Comparison of ENCODE assay signal across 22 cellular contexts in genomic region chr11:61080526-61080925, GRCh38. TPM values are rescaled to one million over a fixed set of nuclear protein-coding genes. Genes with fewer than 3 reads are reported as not detected.
DNase-seq lines count a peak whose midpoint lies in the region; ATAC-seq and TF ChIP-seq lines count a peak whose summit lies in the region.
"Had no signal": no experiment of that assay in that cellular context is flagged by ENCODE, and none has a peak within 500 bp of the region (broad histone marks: within the 10 kb centered on the region; RNA-seq: fewer than 3 reads in every experiment).

No MANE protein-coding gene starts in this region.

- H3K27ac Mint-ChIP-seq in activated naive CD4-positive, alpha-beta T cell treated with anti-CD3 and anti-CD28 coated beads, Interleukin-2, amount 10 ng/mL, durations not matched to agents 7 days and 5 days: peak overlapping the region; percentile 97
- H3K27ac Mint-ChIP-seq in activated T-helper 2 cell treated with anti-CD3 and anti-CD28 coated beads, Interferon-gamma antibody, Interleukin-2, Interleukin-4, amounts not matched to agents 10 μg/mL and 5 μg/mL and 100 μg/mL, durations not matched to agents 14 hours and 24 hours and 36 hours: peak overlapping the region; percentile 96
- H3K27ac Mint-ChIP-seq in naive thymus-derived CD8-positive, alpha-beta T cell: peak overlapping the region; percentile 90 to 99 (median 96)

- no peak for TF ChIP-seq CTCF in sigmoid colon (IDR thresholded peaks at IDR 0.05)

- peak; percentile 76 for DNase-seq in activated naive CD4-positive, alpha-beta T cell treated with anti-CD3 and anti-CD28 coated beads, Interleukin-2, amount 10 ng/mL, durations not matched to agents 7 days and 5 days
- DNase-seq in activated naive CD4-positive, alpha-beta T cell treated with Interleukin-2 at 50 U/mL for 16 hours: no peak
- peak; percentile 50 for DNase-seq in activated T-helper 2 cell treated with anti-CD3 and anti-CD28 coated beads, Interferon-gamma antibody, Interleukin-2, Interleukin-4, amounts not matched to agents 10 μg/mL and 5 μg/mL and 100 μg/mL, durations not matched to agents 14 hours and 24 hours and 36 hours (ENCODE audit: low spot score)
- peak in 7 of 10 donors; percentile 40 to 81 (median 63) for DNase-seq in naive thymus-derived CD8-positive, alpha-beta T cell
- DNase-seq in hypothalamus (lab: John Stamatoyannopoulos, UW) (no peak), dermis blood vessel endothelial cell (no peak), sigmoid colon (no peak)
- DNase-seq: ACHN, DMS53, foreskin fibroblast, lower lobe of right lung, NCI-H2171 treated with DMSO at 0.1 percent for 48 hours, NCI-H748 treated with DMSO at 0.1 percent for 48 hours, SHP77 had no signal

- peaks cover 84% of the 10 kb centered on the region for H3K4me1 Mint-ChIP-seq in activated naive CD4-positive, alpha-beta T cell treated with anti-CD3 and anti-CD28 coated beads, Interleukin-2, amount 10 ng/mL, durations not matched to agents 7 days and 5 days
- peaks cover 80% of the 10 kb centered on the region for H3K4me1 Mint-ChIP-seq in activated T-helper 2 cell treated with anti-CD3 and anti-CD28 coated beads, Interferon-gamma antibody, Interleukin-2, Interleukin-4, amounts not matched to agents 10 μg/mL and 5 μg/mL and 100 μg/mL, durations not matched to agents 14 hours and 24 hours and 36 hours (ENCODE audit: low read depth)
- H3K4me1 Mint-ChIP-seq in naive thymus-derived CD8-positive, alpha-beta T cell: peaks cover 47 to 84% (median 80%) of the 10 kb centered on the region in 4 donors

- ATAC-seq in naive thymus-derived CD8-positive, alpha-beta T cell: peak; percentile 41 to 46
- no peak for ATAC-seq in HG03442 (IDR thresholded peaks at IDR 0.05; ENCODE audit: unreplicated experiment)

- no peaks in the 10 kb centered on the region for H3K36me3 ChIP-seq in sigmoid colon
- H3K36me3 ChIP-seq: breast epithelium, lower lobe of right lung had no signal

- H3K27me3 Mint-ChIP-seq in activated naive CD4-positive, alpha-beta T cell treated with anti-CD3 and anti-CD28 coated beads, Interleukin-2, amount 10 ng/mL, durations not matched to agents 7 days and 5 days: no peaks in the 10 kb centered on the region
- no peaks in the 10 kb centered on the region for H3K27me3 Mint-ChIP-seq in activated T-helper 2 cell treated with anti-CD3 and anti-CD28 coated beads, Interferon-gamma antibody, Interleukin-2, Interleukin-4, amounts not matched to agents 10 μg/mL and 5 μg/mL and 100 μg/mL, durations not matched to agents 14 hours and 24 hours and 36 hours (ENCODE audit: low read depth)
- no peaks in the 10 kb centered on the region for H3K27me3 Mint-ChIP-seq in naive thymus-derived CD8-positive, alpha-beta T cell

- H3K4me3 ChIP-seq in sigmoid colon: no peak overlapping the region
- H3K4me3 ChIP-seq: breast epithelium, hepatocyte, lower lobe of right lung had no signal

- H3K27ac ChIP-seq in sigmoid colon: no peak overlapping the region
- H3K27ac ChIP-seq: breast epithelium, epithelial cell of prostate, hepatocyte, lower lobe of right lung had no signal

- H3K4me3 Mint-ChIP-seq in activated naive CD4-positive, alpha-beta T cell treated with anti-CD3 and anti-CD28 coated beads, Interleukin-2, amount 10 ng/mL, durations not matched to agents 7 days and 5 days: peak overlapping the region; percentile 80
- peak overlapping the region; percentile 83 for H3K4me3 Mint-ChIP-seq in activated T-helper 2 cell treated with anti-CD3 and anti-CD28 coated beads, Interferon-gamma antibody, Interleukin-2, Interleukin-4, amounts not matched to agents 10 μg/mL and 5 μg/mL and 100 μg/mL, durations not matched to agents 14 hours and 24 hours and 36 hours (ENCODE audit: low read depth)
- H3K4me3 Mint-ChIP-seq in naive thymus-derived CD8-positive, alpha-beta T cell: peak overlapping the region; percentile 72 to 91 (median 83)
- H3K4me3 Mint-ChIP-seq: dendritic cell treated with granulocyte-macrophage colony-stimulating factor and Interleukin-4, amounts not matched to agents 40 ng/mL and 50 ng/mL, for 4 days had no signal

- peaks cover 3% of the 10 kb centered on the region for H3K36me3 Mint-ChIP-seq in activated naive CD4-positive, alpha-beta T cell treated with anti-CD3 and anti-CD28 coated beads, Interleukin-2, amount 10 ng/mL, durations not matched to agents 7 days and 5 days
- peaks cover 76% of the 10 kb centered on the region for H3K36me3 Mint-ChIP-seq in activated T-helper 2 cell treated with anti-CD3 and anti-CD28 coated beads, Interferon-gamma antibody, Interleukin-2, Interleukin-4, amounts not matched to agents 10 μg/mL and 5 μg/mL and 100 μg/mL, durations not matched to agents 14 hours and 24 hours and 36 hours (ENCODE audit: low read depth)
- no peaks in the 10 kb centered on the region for H3K36me3 Mint-ChIP-seq in naive thymus-derived CD8-positive, alpha-beta T cell
- H3K36me3 Mint-ChIP-seq: CD14-positive monocyte had no signal

- CTCF ChIA-PET in activated naive CD4-positive, alpha-beta T cell treated with anti-CD3 and anti-CD28 coated beads, Interleukin-2, amount 10 ng/mL, durations not matched to agents 7 days and 5 days (lab: Charles Lee): interaction anchor here (0.9 to 4.8 kb wide), 18 partner anchors 10 to 313 kb away, joined by 3 to 44 read pairs (median 6); no protein-coding TSS in a partner anchor

- H3K4me1 ChIP-seq in sigmoid colon: peaks cover 0 to 7% (median 0%) of the 10 kb centered on the region in 4 donors
- H3K4me1 ChIP-seq: breast epithelium had no signal

- 80 to 93% methylated on average over 8 of the region's 8 CpGs for WGBS in sigmoid colon, 2 donors

- H3K9me3 Mint-ChIP-seq in activated naive CD4-positive, alpha-beta T cell treated with anti-CD3 and anti-CD28 coated beads, Interleukin-2, amount 10 ng/mL, durations not matched to agents 7 days and 5 days: peaks cover 3% of the 10 kb centered on the region
- H3K9me3 Mint-ChIP-seq in activated T-helper 2 cell treated with anti-CD3 and anti-CD28 coated beads, Interferon-gamma antibody, Interleukin-2, Interleukin-4, amounts not matched to agents 10 μg/mL and 5 μg/mL and 100 μg/mL, durations not matched to agents 14 hours and 24 hours and 36 hours: peaks cover 4% of the 10 kb centered on the region
- no peaks in the 10 kb centered on the region for H3K9me3 Mint-ChIP-seq in naive thymus-derived CD8-positive, alpha-beta T cell
- H3K9me3 Mint-ChIP-seq: dendritic cell treated with granulocyte-macrophage colony-stimulating factor and Interleukin-4, amounts not matched to agents 40 ng/mL and 50 ng/mL, for 4 days had no signal

- intact Hi-C loops in activated T-helper 2 cell treated with anti-CD3 and anti-CD28 coated beads, Interferon-gamma antibody, Interleukin-2, Interleukin-4, amounts not matched to agents 10 μg/mL and 5 μg/mL and 100 μg/mL, durations not matched to agents 14 hours and 24 hours and 36 hours (cut with micrococcal nuclease): loop anchor here (2.0 kb wide), 1 partner anchor 48 kb away; no protein-coding TSS in a partner anchor
- intact Hi-C loops in sigmoid colon (cut with DNase I): no loop called here

- H3K9me3 ChIP-seq in sigmoid colon: no peaks in the 10 kb centered on the region
- H3K9me3 ChIP-seq: breast epithelium, lower lobe of right lung had no signal

- POLR2A ChIA-PET in naive thymus-derived CD8-positive, alpha-beta T cell (lab: Charles Lee): interaction anchor here (0.6 to 6.7 kb wide), 30 partner anchors 9 to 224 kb away, joined by 3 to 85 read pairs (median 7); partner anchors contain the start of gene CD5

- TF ChIP-seq EP300 in sigmoid colon (IDR thresholded peaks at IDR 0.05): no peak

- TF ChIP-seq POLR2A in sigmoid colon (IDR thresholded peaks at IDR 0.05): no peak

- no peaks in the 10 kb centered on the region for H3K27me3 ChIP-seq in sigmoid colon
- H3K27me3 ChIP-seq: breast epithelium, hepatocyte had no signal

RNA-seq across cellular contexts. Expression of gene CD5, which starts 21.8 kb away (rescaled TPM):
- total RNA-seq in activated T-helper 2 cell treated with anti-CD3 and anti-CD28 coated beads, Interferon-gamma antibody, Interleukin-2, Interleukin-4, amounts not matched to agents 10 μg/mL and 5 μg/mL and 100 μg/mL, durations not matched to agents 14 hours and 24 hours and 36 hours: 395 and 399 TPM in 2 replicates
- 100 to 1,000 TPM; 165 to 174 TPM for total RNA-seq in naive thymus-derived CD8-positive, alpha-beta T cell
- polyA plus RNA-seq in naive thymus-derived CD8-positive, alpha-beta T cell: 100 to 1,000 TPM; 136 to 227 (median 192) TPM
- total RNA-seq in dermis blood vessel endothelial cell (not detected in 2 replicates), sigmoid colon (under 1 TPM in 2 of 4 donors, not detected in 2; 0.54 to 0.55 TPM)
- 10 to 100 TPM in 1 of 3 donors, under 1 TPM in 2; 0.23 to 12.3 (median 0.60) TPM for polyA plus RNA-seq in sigmoid colon
- total RNA-seq: hepatocyte, myocyte, OCI-LY7 had no signal

Comparison
In these comparisons a context has a peak if more than half of its experiments do, and no peak if none do; other contexts are left out.
1. DNase-seq: peak in activated naive CD4-positive, alpha-beta T cell treated with anti-CD3 and anti-CD28 coated beads, Interleukin-2, amount 10 ng/mL, durations not matched to agents 7 days and 5 days (single experiment), activated T-helper 2 cell treated with anti-CD3 and anti-CD28 coated beads, Interferon-gamma antibody, Interleukin-2, Interleukin-4, amounts not matched to agents 10 μg/mL and 5 μg/mL and 100 μg/mL, durations not matched to agents 14 hours and 24 hours and 36 hours (single experiment) and naive thymus-derived CD8-positive, alpha-beta T cell (7 of 10); none in activated naive CD4-positive, alpha-beta T cell treated with Interleukin-2 at 50 U/mL for 16 hours (single experiment), hypothalamus (0 of 51), dermis blood vessel endothelial cell (single experiment) and sigmoid colon (single experiment).
2. RNA of gene CD5, which starts 21.8 kb away (total RNA-seq): 395 to 399 TPM in activated T-helper 2 cell treated with anti-CD3 and anti-CD28 coated beads, Interferon-gamma antibody, Interleukin-2, Interleukin-4, amounts not matched to agents 10 μg/mL and 5 μg/mL and 100 μg/mL, durations not matched to agents 14 hours and 24 hours and 36 hours and 165 to 174 TPM in naive thymus-derived CD8-positive, alpha-beta T cell; 0.54 to 0.55 TPM in sigmoid colon and not detected in dermis blood vessel endothelial cell; every median in the first group is over 100 times any median in the second.
3. Peak in every context shown above with its lines, with median percentiles within 50 percentile points of each other: H3K27ac Mint-ChIP-seq and H3K4me3 Mint-ChIP-seq.